In the genomic region with DNA sequence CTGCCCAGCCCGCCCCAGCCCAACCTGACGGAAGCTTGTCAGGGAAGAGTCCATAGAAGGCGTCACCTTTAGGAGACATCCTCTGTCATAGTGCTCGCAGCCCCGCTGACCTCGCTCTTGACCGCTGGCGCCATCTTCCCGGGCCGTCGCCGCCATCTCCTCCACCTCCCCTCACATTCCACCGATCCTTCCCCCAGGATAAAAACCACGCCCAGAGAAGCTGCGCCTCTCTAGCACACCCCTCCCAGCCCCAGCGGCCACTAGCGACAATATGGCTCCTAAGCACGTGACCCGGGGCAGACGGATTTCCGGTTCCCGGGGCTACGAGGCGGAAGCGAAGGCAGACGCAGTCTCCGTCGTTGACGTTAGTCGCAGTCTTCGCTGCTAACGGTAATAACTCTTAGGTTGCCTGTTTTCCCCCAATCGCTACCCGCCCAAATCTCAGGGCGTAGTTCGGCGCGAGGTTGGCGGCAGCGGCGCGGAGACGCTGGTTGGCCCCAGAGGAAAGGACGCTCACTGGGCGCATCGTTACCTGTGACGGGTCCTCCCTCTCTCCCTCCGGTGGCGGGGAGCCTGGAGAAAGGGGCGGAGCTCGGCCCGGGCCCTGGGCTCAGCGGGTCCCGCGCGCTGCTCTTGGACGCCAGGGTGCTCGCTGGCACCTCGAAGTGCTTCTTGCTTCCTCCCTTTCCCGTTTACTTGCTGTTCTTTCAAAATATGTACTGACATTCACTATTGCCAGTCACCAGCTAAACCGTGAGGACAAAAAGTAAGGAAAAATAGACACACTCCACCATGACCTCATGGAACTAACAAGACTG, we compare ENCODE assay signal across 1 cellular context.
TF ChIP-seq lines count a peak whose summit lies in the region.

A gene (minus strand): TSS at position 273 of the 818 bp plus-strand sequence. CDS start 117 bp downstream, at position 156.
A gene with protein sequence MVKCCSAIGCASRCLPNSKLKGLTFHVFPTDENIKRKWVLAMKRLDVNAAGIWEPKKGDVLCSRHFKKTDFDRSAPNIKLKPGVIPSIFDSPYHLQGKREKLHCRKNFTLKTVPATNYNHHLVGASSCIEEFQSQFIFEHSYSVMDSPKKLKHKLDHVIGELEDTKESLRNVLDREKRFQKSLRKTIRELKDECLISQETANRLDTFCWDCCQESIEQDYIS (plus strand): TSS at position 343 of the 818 bp plus-strand sequence. CDS start 980 bp downstream, outside the sequence.

TF ChIP-seq in K562, 482 proteins besides CTCF, POLR2A, EP300 and RAD21 (continued from another document and continues in another):
- TF ChIP-seq, protein P1, sequence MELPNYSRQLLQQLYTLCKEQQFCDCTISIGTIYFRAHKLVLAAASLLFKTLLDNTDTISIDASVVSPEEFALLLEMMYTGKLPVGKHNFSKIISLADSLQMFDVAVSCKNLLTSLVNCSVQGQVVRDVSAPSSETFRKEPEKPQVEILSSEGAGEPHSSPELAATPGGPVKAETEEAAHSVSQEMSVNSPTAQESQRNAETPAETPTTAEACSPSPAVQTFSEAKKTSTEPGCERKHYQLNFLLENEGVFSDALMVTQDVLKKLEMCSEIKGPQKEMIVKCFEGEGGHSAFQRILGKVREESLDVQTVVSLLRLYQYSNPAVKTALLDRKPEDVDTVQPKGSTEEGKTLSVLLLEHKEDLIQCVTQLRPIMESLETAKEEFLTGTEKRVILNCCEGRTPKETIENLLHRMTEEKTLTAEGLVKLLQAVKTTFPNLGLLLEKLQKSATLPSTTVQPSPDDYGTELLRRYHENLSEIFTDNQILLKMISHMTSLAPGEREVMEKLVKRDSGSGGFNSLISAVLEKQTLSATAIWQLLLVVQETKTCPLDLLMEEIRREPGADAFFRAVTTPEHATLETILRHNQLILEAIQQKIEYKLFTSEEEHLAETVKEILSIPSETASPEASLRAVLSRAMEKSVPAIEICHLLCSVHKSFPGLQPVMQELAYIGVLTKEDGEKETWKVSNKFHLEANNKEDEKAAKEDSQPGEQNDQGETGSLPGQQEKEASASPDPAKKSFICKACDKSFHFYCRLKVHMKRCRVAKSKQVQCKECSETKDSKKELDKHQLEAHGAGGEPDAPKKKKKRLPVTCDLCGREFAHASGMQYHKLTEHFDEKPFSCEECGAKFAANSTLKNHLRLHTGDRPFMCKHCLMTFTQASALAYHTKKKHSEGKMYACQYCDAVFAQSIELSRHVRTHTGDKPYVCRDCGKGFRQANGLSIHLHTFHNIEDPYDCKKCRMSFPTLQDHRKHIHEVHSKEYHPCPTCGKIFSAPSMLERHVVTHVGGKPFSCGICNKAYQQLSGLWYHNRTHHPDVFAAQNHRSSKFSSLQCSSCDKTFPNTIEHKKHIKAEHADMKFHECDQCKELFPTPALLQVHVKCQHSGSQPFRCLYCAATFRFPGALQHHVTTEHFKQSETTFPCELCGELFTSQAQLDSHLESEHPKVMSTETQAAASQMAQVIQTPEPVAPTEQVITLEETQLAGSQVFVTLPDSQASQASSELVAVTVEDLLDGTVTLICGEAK (IDR thresholded peaks at IDR 0.05) = peak; percentile 98
- TF ChIP-seq, protein P1 (CRISPR knock-in tag; IDR thresholded peaks at IDR 0.05) = no peak
- TF ChIP-seq, protein P2, sequence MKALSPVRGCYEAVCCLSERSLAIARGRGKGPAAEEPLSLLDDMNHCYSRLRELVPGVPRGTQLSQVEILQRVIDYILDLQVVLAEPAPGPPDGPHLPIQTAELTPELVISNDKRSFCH (CRISPR knock-in tag; IDR thresholded peaks at IDR 0.05) = no peak
- TF ChIP-seq, protein P2 (tag; IDR thresholded peaks at IDR 0.05) = peak; percentile 55; the same call in 1 of the 2 replicates
- TF ChIP-seq KLF10 (CRISPR knock-in tag; IDR thresholded peaks at IDR 0.05) (no peak), FOXM1 (IDR thresholded peaks at IDR 0.05; ENCODE audit: low read depth) (no peak; the same call in 1 of the 2 replicates), FOXM1 (CRISPR knock-in tag; IDR thresholded peaks at IDR 0.05; ENCODE audit: low read depth) (peak; percentile 47; the same call in 1 of the 2 replicates), HNRNPK (IDR thresholded peaks at IDR 0.05; ENCODE audit: low read depth, low read length, poor library complexity, severe bottlenecking) (no peak), ZC3H11A (IDR thresholded peaks at IDR 0.05; ENCODE audit: low read depth, low read length) (no peak), COPS2 (conservative IDR thresholded peaks at IDR 0.05) (no peak), BCOR (IDR thresholded peaks at IDR 0.05) (no peak), POLR2AphosphoS5 (IDR thresholded peaks at IDR 0.05; ENCODE audit: control insufficient read depth, insufficient read depth, low read depth, low read length) (peak; percentile 78), CHD2 (IDR thresholded peaks at IDR 0.05; ENCODE audit: low read depth, low read length) (no peak), ZFX (CRISPR knock-in tag; IDR thresholded peaks at IDR 0.05) (peak; percentile 89), HCFC1 (IDR thresholded peaks at IDR 0.05; ENCODE audit: low read depth, low read length) (peak; percentile 90), ZNF146 (CRISPR knock-in tag; IDR thresholded peaks at IDR 0.05; ENCODE audit: unreplicated experiment) (no peak), TBP (optimal IDR thresholded peaks at IDR 0.05; ENCODE audit: low read depth, low read length) (peak; percentile 88), TBL1XR1 (IDR thresholded peaks at IDR 0.05; ENCODE audit: low read length in 2 of 2) (peak in 1 of 2 experiments; percentile 7; a peak in 1 of 4 replicates), NCOA1 (IDR thresholded peaks at IDR 0.05; ENCODE audit: low read depth) (peak; percentile 74; the same call in 1 of the 2 replicates), RBM25 (IDR thresholded peaks at IDR 0.05; ENCODE audit: low read depth, low read length, severe bottlenecking) (no peak), JUN (IDR thresholded peaks at IDR 0.05; ENCODE audit: borderline replicate concordance, low read depth, low read length) (peak; percentile 5; the same call in 1 of the 2 replicates), JUN (CRISPR knock-in tag; IDR thresholded peaks at IDR 0.05; ENCODE audit: borderline replicate concordance) (no peak), PURB (CRISPR knock-in tag; IDR thresholded peaks at IDR 0.05; ENCODE audit: low read depth) (no peak), HNRNPL (IDR thresholded peaks at IDR 0.05; ENCODE audit: low read depth, low read length) (no peak), TCF3 (CRISPR knock-in tag; IDR thresholded peaks at IDR 0.05) (no peak; the same call in 1 of the 2 replicates), ZNF224 (CRISPR knock-in tag; IDR thresholded peaks at IDR 0.05) (peak; percentile 59; the same call in 1 of the 2 replicates), SAFB2 (IDR thresholded peaks at IDR 0.05; ENCODE audit: borderline replicate concordance, low read depth, low read length, severe bottlenecking) (no peak), TARDBP (IDR thresholded peaks at IDR 0.05) (no peak; the same call in 1 of the 2 replicates), GTF2F1 (IDR thresholded peaks at IDR 0.05; ENCODE audit: low read depth, low read length) (no peak), NFIX (CRISPR knock-in tag; IDR thresholded peaks at IDR 0.05; ENCODE audit: low read depth) (no peak), NONO (IDR thresholded peaks at IDR 0.05; ENCODE audit: low read depth in 2 of 2, low read length in 1 of 2) (no peak), NFE2L1 (tag; IDR thresholded peaks at IDR 0.05; ENCODE audit: borderline replicate concordance, low read depth) (no peak), PRPF4 (IDR thresholded peaks at IDR 0.05; ENCODE audit: insufficient read depth, low read depth, low read length, poor library complexity, severe bottlenecking) (no peak)
- TF ChIP-seq, protein P3, sequence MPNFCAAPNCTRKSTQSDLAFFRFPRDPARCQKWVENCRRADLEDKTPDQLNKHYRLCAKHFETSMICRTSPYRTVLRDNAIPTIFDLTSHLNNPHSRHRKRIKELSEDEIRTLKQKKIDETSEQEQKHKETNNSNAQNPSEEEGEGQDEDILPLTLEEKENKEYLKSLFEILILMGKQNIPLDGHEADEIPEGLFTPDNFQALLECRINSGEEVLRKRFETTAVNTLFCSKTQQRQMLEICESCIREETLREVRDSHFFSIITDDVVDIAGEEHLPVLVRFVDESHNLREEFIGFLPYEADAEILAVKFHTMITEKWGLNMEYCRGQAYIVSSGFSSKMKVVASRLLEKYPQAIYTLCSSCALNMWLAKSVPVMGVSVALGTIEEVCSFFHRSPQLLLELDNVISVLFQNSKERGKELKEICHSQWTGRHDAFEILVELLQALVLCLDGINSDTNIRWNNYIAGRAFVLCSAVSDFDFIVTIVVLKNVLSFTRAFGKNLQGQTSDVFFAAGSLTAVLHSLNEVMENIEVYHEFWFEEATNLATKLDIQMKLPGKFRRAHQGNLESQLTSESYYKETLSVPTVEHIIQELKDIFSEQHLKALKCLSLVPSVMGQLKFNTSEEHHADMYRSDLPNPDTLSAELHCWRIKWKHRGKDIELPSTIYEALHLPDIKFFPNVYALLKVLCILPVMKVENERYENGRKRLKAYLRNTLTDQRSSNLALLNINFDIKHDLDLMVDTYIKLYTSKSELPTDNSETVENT (CRISPR knock-in tag; IDR thresholded peaks at IDR 0.05) = 0 out of 2 replicates have a peak, but pooled peaks have one; percentile 7
- TF ChIP-seq, protein P4, sequence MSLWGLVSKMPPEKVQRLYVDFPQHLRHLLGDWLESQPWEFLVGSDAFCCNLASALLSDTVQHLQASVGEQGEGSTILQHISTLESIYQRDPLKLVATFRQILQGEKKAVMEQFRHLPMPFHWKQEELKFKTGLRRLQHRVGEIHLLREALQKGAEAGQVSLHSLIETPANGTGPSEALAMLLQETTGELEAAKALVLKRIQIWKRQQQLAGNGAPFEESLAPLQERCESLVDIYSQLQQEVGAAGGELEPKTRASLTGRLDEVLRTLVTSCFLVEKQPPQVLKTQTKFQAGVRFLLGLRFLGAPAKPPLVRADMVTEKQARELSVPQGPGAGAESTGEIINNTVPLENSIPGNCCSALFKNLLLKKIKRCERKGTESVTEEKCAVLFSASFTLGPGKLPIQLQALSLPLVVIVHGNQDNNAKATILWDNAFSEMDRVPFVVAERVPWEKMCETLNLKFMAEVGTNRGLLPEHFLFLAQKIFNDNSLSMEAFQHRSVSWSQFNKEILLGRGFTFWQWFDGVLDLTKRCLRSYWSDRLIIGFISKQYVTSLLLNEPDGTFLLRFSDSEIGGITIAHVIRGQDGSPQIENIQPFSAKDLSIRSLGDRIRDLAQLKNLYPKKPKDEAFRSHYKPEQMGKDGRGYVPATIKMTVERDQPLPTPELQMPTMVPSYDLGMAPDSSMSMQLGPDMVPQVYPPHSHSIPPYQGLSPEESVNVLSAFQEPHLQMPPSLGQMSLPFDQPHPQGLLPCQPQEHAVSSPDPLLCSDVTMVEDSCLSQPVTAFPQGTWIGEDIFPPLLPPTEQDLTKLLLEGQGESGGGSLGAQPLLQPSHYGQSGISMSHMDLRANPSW (CRISPR knock-in tag; IDR thresholded peaks at IDR 0.05) = peak; percentile 25
- TF ChIP-seq, protein P5, sequence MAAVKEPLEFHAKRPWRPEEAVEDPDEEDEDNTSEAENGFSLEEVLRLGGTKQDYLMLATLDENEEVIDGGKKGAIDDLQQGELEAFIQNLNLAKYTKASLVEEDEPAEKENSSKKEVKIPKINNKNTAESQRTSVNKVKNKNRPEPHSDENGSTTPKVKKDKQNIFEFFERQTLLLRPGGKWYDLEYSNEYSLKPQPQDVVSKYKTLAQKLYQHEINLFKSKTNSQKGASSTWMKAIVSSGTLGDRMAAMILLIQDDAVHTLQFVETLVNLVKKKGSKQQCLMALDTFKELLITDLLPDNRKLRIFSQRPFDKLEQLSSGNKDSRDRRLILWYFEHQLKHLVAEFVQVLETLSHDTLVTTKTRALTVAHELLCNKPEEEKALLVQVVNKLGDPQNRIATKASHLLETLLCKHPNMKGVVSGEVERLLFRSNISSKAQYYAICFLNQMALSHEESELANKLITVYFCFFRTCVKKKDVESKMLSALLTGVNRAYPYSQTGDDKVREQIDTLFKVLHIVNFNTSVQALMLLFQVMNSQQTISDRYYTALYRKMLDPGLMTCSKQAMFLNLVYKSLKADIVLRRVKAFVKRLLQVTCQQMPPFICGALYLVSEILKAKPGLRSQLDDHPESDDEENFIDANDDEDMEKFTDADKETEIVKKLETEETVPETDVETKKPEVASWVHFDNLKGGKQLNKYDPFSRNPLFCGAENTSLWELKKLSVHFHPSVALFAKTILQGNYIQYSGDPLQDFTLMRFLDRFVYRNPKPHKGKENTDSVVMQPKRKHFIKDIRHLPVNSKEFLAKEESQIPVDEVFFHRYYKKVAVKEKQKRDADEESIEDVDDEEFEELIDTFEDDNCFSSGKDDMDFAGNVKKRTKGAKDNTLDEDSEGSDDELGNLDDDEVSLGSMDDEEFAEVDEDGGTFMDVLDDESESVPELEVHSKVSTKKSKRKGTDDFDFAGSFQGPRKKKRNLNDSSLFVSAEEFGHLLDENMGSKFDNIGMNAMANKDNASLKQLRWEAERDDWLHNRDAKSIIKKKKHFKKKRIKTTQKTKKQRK (IDR thresholded peaks at IDR 0.05; ENCODE audit: borderline replicate concordance, low read depth, low read length) = no peak
- TF ChIP-seq, protein P6, sequence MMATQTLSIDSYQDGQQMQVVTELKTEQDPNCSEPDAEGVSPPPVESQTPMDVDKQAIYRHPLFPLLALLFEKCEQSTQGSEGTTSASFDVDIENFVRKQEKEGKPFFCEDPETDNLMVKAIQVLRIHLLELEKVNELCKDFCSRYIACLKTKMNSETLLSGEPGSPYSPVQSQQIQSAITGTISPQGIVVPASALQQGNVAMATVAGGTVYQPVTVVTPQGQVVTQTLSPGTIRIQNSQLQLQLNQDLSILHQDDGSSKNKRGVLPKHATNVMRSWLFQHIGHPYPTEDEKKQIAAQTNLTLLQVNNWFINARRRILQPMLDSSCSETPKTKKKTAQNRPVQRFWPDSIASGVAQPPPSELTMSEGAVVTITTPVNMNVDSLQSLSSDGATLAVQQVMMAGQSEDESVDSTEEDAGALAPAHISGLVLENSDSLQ (IDR thresholded peaks at IDR 0.05) = peak; percentile 66
